16 cellular contexts compared by ENCODE assay signal in the genomic region with DNA sequence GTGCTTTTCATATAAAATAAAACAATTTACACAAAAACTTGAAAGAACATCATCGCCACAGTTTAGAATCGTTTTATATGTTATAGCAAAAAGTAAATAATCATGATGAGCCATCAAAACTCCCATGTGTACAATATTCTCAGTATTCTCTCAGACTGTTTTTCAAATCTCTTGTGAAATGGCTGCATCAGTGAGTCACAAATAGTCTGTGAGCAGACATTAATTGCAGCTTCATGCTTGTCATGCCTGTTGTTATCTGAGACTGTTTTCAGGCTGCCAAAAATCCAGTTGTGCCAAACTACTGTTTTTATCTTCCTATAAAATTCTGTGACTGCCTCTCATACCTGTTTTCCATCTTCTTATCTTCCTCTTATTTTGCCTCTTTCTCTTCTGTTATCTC.
DNase-seq lines count a peak whose midpoint lies in the region; ATAC-seq, FAIRE-seq and TF ChIP-seq lines count a peak whose summit lies in the region.
"Had no signal": no experiment of that assay in that cellular context is flagged by ENCODE, and none has a peak within 500 bp of the region (broad histone marks: within the 10 kb centered on the region; RNA-seq: fewer than 3 reads in every experiment).

No MANE protein-coding gene starts in this region.

- DNase-seq in AG08395 (ENCODE audit: low spot score) = peak; percentile 65
- DNase-seq in HFF-Myc (ENCODE audit: extremely low read depth, low read depth) = peak; percentile 46
- peak; percentile 76 for DNase-seq in astrocyte (ENCODE audit: low read depth)
- peak; percentile 43 for DNase-seq in iris pigment epithelial cell (ENCODE audit: low read depth)
- no peak for DNase-seq in prostate gland (ENCODE audit: low spot score)
- DNase-seq in activated T-cell treated with anti-CD3 and anti-CD28 coated beads, Interleukin-2, amount 50 U/mL, for 24 hours = no peak
- no peak for DNase-seq in NK-92 treated with Interleukin-12 subunit alpha and Interleukin-12 subunit beta, amount 100 ng/mL, for 24 hours (lab: John Stamatoyannopoulos, UW)
- DNase-seq: hypothalamus; mammary epithelial cell; NCI-H2171 treated with DMSO at 0.1 percent for 48 hours; pancreas; stimulated activated CD4-positive, alpha-beta T cell treated with anti-CD3 and anti-CD28 coated beads, Interleukin-2, amount 100 ng/mL, for 24 hours; stimulated activated naive B cell treated with anti-CD40 and anti-IgM and Interleukin-4, amounts not matched to agents 10 μg/mL and 1 μg/mL and 100 μg/mL, for 72 hours; T-helper 9 cell had no signal

- no peaks in the 10 kb centered on the region for H3K9me3 Mint-ChIP-seq in astrocyte (ENCODE audit: unreplicated experiment)
- no peaks in the 10 kb centered on the region for H3K9me3 Mint-ChIP-seq in activated T-cell treated with anti-CD3 and anti-CD28 coated beads, Interleukin-2, amount 50 U/mL, for 24 hours
- H3K9me3 Mint-ChIP-seq: stimulated activated naive B cell treated with anti-CD40 and anti-IgM and Interleukin-4, amounts not matched to agents 10 μg/mL and 1 μg/mL and 100 μg/mL, for 72 hours had no signal

- H2AFZ ChIP-seq in astrocyte (ENCODE audit: low read depth, low read length) = no peak overlapping the region

- H3K27ac ChIP-seq in astrocyte (ENCODE audit: low read depth, low read length) = peak overlapping the region; percentile 36
- no peak overlapping the region for H3K27ac ChIP-seq in prostate gland
- H3K27ac ChIP-seq: HL-60, pancreas had no signal

- no peak overlapping the region for H3K9ac ChIP-seq in astrocyte (ENCODE audit: low read length)

- H3K36me3 Mint-ChIP-seq in astrocyte (ENCODE audit: low read depth, unreplicated experiment) = no peaks in the 10 kb centered on the region
- H3K36me3 Mint-ChIP-seq in activated T-cell treated with anti-CD3 and anti-CD28 coated beads, Interleukin-2, amount 50 U/mL, for 24 hours (ENCODE audit: low read depth) = no peaks in the 10 kb centered on the region
- H3K36me3 Mint-ChIP-seq: stimulated activated naive B cell treated with anti-CD40 and anti-IgM and Interleukin-4, amounts not matched to agents 10 μg/mL and 1 μg/mL and 100 μg/mL, for 72 hours had no signal

- WGBS in prostate gland = 32% methylated on average over 2 of the region's 2 CpGs

- H3K9me3 ChIP-seq in astrocyte (ENCODE audit: insufficient read depth, low read depth, low read length) = no peaks in the 10 kb centered on the region
- no peaks in the 10 kb centered on the region for H3K9me3 ChIP-seq in prostate gland
- H3K9me3 ChIP-seq: pancreas had no signal

- peak overlapping the region; percentile 23 for H3K4me2 ChIP-seq in astrocyte (ENCODE audit: low read length)

- H3K36me3 ChIP-seq in astrocyte (ENCODE audit: insufficient read depth, low read length) = no peaks in the 10 kb centered on the region
- no peaks in the 10 kb centered on the region for H3K36me3 ChIP-seq in prostate gland
- H3K36me3 ChIP-seq: pancreas had no signal

- H3K27me3 Mint-ChIP-seq in astrocyte (ENCODE audit: low read depth, unreplicated experiment) = no peaks in the 10 kb centered on the region
- peaks cover 27% of the 10 kb centered on the region for H3K27me3 Mint-ChIP-seq in activated T-cell treated with anti-CD3 and anti-CD28 coated beads, Interleukin-2, amount 50 U/mL, for 24 hours

- no peak overlapping the region for H3K4me3 Mint-ChIP-seq in astrocyte (ENCODE audit: unreplicated experiment)
- H3K4me3 Mint-ChIP-seq in activated T-cell treated with anti-CD3 and anti-CD28 coated beads, Interleukin-2, amount 50 U/mL, for 24 hours = no peak overlapping the region
- H3K4me3 Mint-ChIP-seq: stimulated activated naive B cell treated with anti-CD40 and anti-IgM and Interleukin-4, amounts not matched to agents 10 μg/mL and 1 μg/mL and 100 μg/mL, for 72 hours had no signal

- intact Hi-C loops in prostate gland (cut with DNase I) = no loop called here

- H3K27me3 ChIP-seq in astrocyte (ENCODE audit: insufficient read depth, low read length) = no peaks in the 10 kb centered on the region
- no peaks in the 10 kb centered on the region for H3K27me3 ChIP-seq in prostate gland (replicated peaks; ENCODE audit: insufficient read depth)
- H3K27me3 ChIP-seq: pancreas had no signal

- H3K27ac Mint-ChIP-seq in astrocyte (ENCODE audit: unreplicated experiment) = peak overlapping the region; percentile 27
- no peak overlapping the region for H3K27ac Mint-ChIP-seq in activated T-cell treated with anti-CD3 and anti-CD28 coated beads, Interleukin-2, amount 50 U/mL, for 24 hours
- H3K27ac Mint-ChIP-seq: stimulated activated naive B cell treated with anti-CD40 and anti-IgM and Interleukin-4, amounts not matched to agents 10 μg/mL and 1 μg/mL and 100 μg/mL, for 72 hours had no signal

- no peaks in the 10 kb centered on the region for H4K20me1 ChIP-seq in astrocyte (ENCODE audit: insufficient read depth, low read length)

- peaks cover 21% of the 10 kb centered on the region for H3K4me1 Mint-ChIP-seq in astrocyte (ENCODE audit: low read depth, unreplicated experiment)
- no peaks in the 10 kb centered on the region for H3K4me1 Mint-ChIP-seq in activated T-cell treated with anti-CD3 and anti-CD28 coated beads, Interleukin-2, amount 50 U/mL, for 24 hours (ENCODE audit: low read depth)
- H3K4me1 Mint-ChIP-seq: stimulated activated naive B cell treated with anti-CD40 and anti-IgM and Interleukin-4, amounts not matched to agents 10 μg/mL and 1 μg/mL and 100 μg/mL, for 72 hours had no signal

- no peaks in the 10 kb centered on the region for H3K79me2 ChIP-seq in astrocyte (ENCODE audit: insufficient read depth, low read length)

- H3K4me3 ChIP-seq in HFF-Myc (replicated peaks; ENCODE audit: low read depth, low read length) (no peak overlapping the region), astrocyte (ENCODE audit: insufficient read depth, low read depth, low read length) (no peak overlapping the region), prostate gland (no peak overlapping the region)
- H3K4me3 ChIP-seq: pancreas had no signal

- no peak for ATAC-seq in GM19397 (IDR thresholded peaks at IDR 0.05; ENCODE audit: unreplicated experiment)
- ATAC-seq: pancreas; stimulated activated naive B cell treated with anti-CD40 and anti-IgM and Interleukin-4, amounts not matched to agents 10 μg/mL and 1 μg/mL and 100 μg/mL, for 72 hours had no signal

- H3K4me1 ChIP-seq in astrocyte (ENCODE audit: insufficient read depth, low read length) = peaks cover 5% of the 10 kb centered on the region
- no peaks in the 10 kb centered on the region for H3K4me1 ChIP-seq in prostate gland (replicated peaks)
- H3K4me1 ChIP-seq: pancreas had no signal

- no peak for TF ChIP-seq CTCF in HFF-Myc (IDR thresholded peaks at IDR 0.05; ENCODE audit: low read depth, low read length, missing control alignments)
- TF ChIP-seq CTCF in astrocyte (IDR thresholded peaks at IDR 0.05; ENCODE audit: insufficient read depth, low read depth, low read length) = no peak
- TF ChIP-seq CTCF in prostate gland (IDR thresholded peaks at IDR 0.05) = no peak

- TF ChIP-seq POLR2A in prostate gland (IDR thresholded peaks at IDR 0.05) = no peak

- peak; percentile 13 for FAIRE-seq in astrocyte (lab: Jason Lieb, UNC)
- FAIRE-seq: pancreas had no signal

Comparison
In these comparisons a context has a peak if more than half of its experiments do, and no peak if none do; other contexts are left out.
1. DNase-seq: peak in AG08395 (single experiment), HFF-Myc (single experiment), astrocyte (single experiment) and iris pigment epithelial cell (single experiment); none in prostate gland (single experiment), activated T-cell treated with anti-CD3 and anti-CD28 coated beads, Interleukin-2, amount 50 U/mL, for 24 hours (single experiment) and NK-92 treated with Interleukin-12 subunit alpha and Interleukin-12 subunit beta, amount 100 ng/mL, for 24 hours (single experiment).